Comparison of ENCODE assay signal across 1 cellular context in genomic region chr3:8741581-8742355, GRCh38.
A peak's percentile ranks its signal among the peaks of the same experiment; 100 is the strongest.
TF ChIP-seq lines count a peak whose summit lies in the region.

No MANE protein-coding gene starts in this region.

TF ChIP-seq in A549, 52 proteins besides CTCF, POLR2A, EP300 and RAD21 (continued from another document):
- no peak for TF ChIP-seq USF2 (IDR thresholded peaks at IDR 0.05)
- no peak for TF ChIP-seq HDAC2 (IDR thresholded peaks at IDR 0.05)
- no peak for TF ChIP-seq NR3C1 (IDR thresholded peaks at IDR 0.05)
- no peak for TF ChIP-seq RFX5 (IDR thresholded peaks at IDR 0.05)
- TF ChIP-seq PHF8 (IDR thresholded peaks at IDR 0.05; ENCODE audit: borderline replicate concordance, low read depth): no peak
- TF ChIP-seq EHMT2 (IDR thresholded peaks at IDR 0.05; ENCODE audit: low read depth): no peak
- TF ChIP-seq REST (IDR thresholded peaks at IDR 0.05): no peak
- 0 out of 2 replicates have a peak, but pooled peaks have one; percentile 17 for TF ChIP-seq E2F6 (IDR thresholded peaks at IDR 0.05; ENCODE audit: borderline replicate concordance, low read depth)
- no peak for TF ChIP-seq ZSCAN20 (CRISPR knock-in tag; IDR thresholded peaks at IDR 0.05)
- peak; percentile 66; the same call in 1 of the 2 replicates for TF ChIP-seq GATA3 (IDR thresholded peaks at IDR 0.05; ENCODE audit: borderline replicate concordance)
- no peak for TF ChIP-seq FOSB (CRISPR knock-in tag; IDR thresholded peaks at IDR 0.05)
- TF ChIP-seq, protein P1, sequence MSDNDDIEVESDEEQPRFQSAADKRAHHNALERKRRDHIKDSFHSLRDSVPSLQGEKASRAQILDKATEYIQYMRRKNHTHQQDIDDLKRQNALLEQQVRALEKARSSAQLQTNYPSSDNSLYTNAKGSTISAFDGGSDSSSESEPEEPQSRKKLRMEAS (IDR thresholded peaks at IDR 0.05): peak; percentile 39; the same call in 1 of the 2 replicates
- no peak for TF ChIP-seq RCOR1 (IDR thresholded peaks at IDR 0.05; ENCODE audit: low read depth, low read length)
- TF ChIP-seq TFCP2L1 (CRISPR knock-in tag; IDR thresholded peaks at IDR 0.05): no peak
- TF ChIP-seq CHD2 (IDR thresholded peaks at IDR 0.05; ENCODE audit: low read length, partially characterized antibody): no peak
- TF ChIP-seq FOXS1 (CRISPR knock-in tag; IDR thresholded peaks at IDR 0.05): no peak
- TF ChIP-seq, protein P2, sequence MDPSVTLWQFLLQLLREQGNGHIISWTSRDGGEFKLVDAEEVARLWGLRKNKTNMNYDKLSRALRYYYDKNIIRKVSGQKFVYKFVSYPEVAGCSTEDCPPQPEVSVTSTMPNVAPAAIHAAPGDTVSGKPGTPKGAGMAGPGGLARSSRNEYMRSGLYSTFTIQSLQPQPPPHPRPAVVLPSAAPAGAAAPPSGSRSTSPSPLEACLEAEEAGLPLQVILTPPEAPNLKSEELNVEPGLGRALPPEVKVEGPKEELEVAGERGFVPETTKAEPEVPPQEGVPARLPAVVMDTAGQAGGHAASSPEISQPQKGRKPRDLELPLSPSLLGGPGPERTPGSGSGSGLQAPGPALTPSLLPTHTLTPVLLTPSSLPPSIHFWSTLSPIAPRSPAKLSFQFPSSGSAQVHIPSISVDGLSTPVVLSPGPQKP (IDR thresholded peaks at IDR 0.05; ENCODE audit: low read depth, low read length): no peak
- no peak for TF ChIP-seq EHF (CRISPR knock-in tag; IDR thresholded peaks at IDR 0.05)
- TF ChIP-seq KDM1A (IDR thresholded peaks at IDR 0.05; ENCODE audit: low read depth): no peak
- TF ChIP-seq HOXA7 (CRISPR knock-in tag; IDR thresholded peaks at IDR 0.05): no peak
- no peak for TF ChIP-seq NPAS2 (CRISPR knock-in tag; IDR thresholded peaks at IDR 0.05; ENCODE audit: borderline replicate concordance)
